In genomic region chr22:35403356-35403755, GRCh38 we compare ENCODE assay signal across 14 cellular contexts. TPM values are rescaled to one million over a fixed set of nuclear protein-coding genes. Genes with fewer than 3 reads are reported as not detected.
A peak's percentile ranks its signal among the peaks of the same experiment; 100 is the strongest.
DNase-seq lines count a peak whose midpoint lies in the region; ATAC-seq and TF ChIP-seq lines count a peak whose summit lies in the region.
"Had no signal": no experiment of that assay in that cellular context is flagged by ENCODE, and none has a peak within 500 bp of the region (broad histone marks: within the 10 kb centered on the region; RNA-seq: fewer than 3 reads in every experiment).

No MANE protein-coding gene starts in this region.

- peaks cover 37 to 86% (median 73%) of the 10 kb centered on the region in 10 experiments for H3K4me1 ChIP-seq in BLaER1 treated with 17β-estradiol and CSF1 and Interleukin-3, amounts not matched to agents 10 nM and 100 nM
- H3K4me1 ChIP-seq in GM23338 (ENCODE audit: insufficient read depth) = peaks cover 15% of the 10 kb centered on the region
- peaks cover 9 to 15% of the 10 kb centered on the region in 2 donors for H3K4me1 ChIP-seq in neuronal stem cell (ENCODE audit: control insufficient read depth in 2 of 2, insufficient read depth in 1 of 2, low read depth in 1 of 2, low read length in 2 of 2)
- peaks cover 23% of the 10 kb centered on the region for H3K4me1 ChIP-seq in body of pancreas
- peaks cover 6% of the 10 kb centered on the region for H3K4me1 ChIP-seq in foreskin keratinocyte
- peaks cover 8% of the 10 kb centered on the region for H3K4me1 ChIP-seq in hepatocyte (ENCODE audit: insufficient read depth)

- H3K14ac ChIP-seq in neuronal stem cell (ENCODE audit: low read length) = no peak overlapping the region

- peak overlapping the region in 9 of 11 experiments; percentile 2 to 99 (median 96); a peak in 11 of 22 replicates for H3K9ac ChIP-seq in BLaER1 treated with 17β-estradiol and CSF1 and Interleukin-3, amounts not matched to agents 10 nM and 100 nM
- no peak overlapping the region for H3K9ac ChIP-seq in SK-N-MC (ENCODE audit: insufficient read length)
- no peak overlapping the region for H3K9ac ChIP-seq in neuronal stem cell (ENCODE audit: low read depth, low read length, poor library complexity)

- H3K79me1 ChIP-seq in neuronal stem cell (ENCODE audit: low read depth, low read length) = peaks cover 4% of the 10 kb centered on the region

- no peak overlapping the region for H2AK5ac ChIP-seq in neuronal stem cell (ENCODE audit: low read depth, low read length)

- H3K27ac ChIP-seq in BLaER1 treated with 17β-estradiol and CSF1 and Interleukin-3, amounts not matched to agents 10 nM and 100 nM = peak overlapping the region in 5 of 11 experiments; percentile 9 to 98 (median 30); a peak in 8 of 22 replicates
- H3K27ac ChIP-seq in GM23338 (ENCODE audit: low read depth) (peak overlapping the region; percentile 47; the same call in 1 of the 2 replicates), SK-N-MC (0 out of 2 replicates have a peak overlapping the region, but pooled peaks have one; percentile 16), neuronal stem cell (replicated peaks; ENCODE audit: low read length) (no peak overlapping the region), body of pancreas (no peak overlapping the region), foreskin keratinocyte (no peak overlapping the region), hepatocyte (no peak overlapping the region)
- H3K27ac ChIP-seq: SJCRH30 had no signal

- peak overlapping the region; percentile 3 for H3K18ac ChIP-seq in neuronal stem cell (ENCODE audit: low read length)

- no peak overlapping the region for H2BK5ac ChIP-seq in neuronal stem cell (ENCODE audit: low read length)

- H3K4ac ChIP-seq in neuronal stem cell (ENCODE audit: low read length) = no peak overlapping the region

- no peak for TF ChIP-seq POLR2A in body of pancreas (IDR thresholded peaks at IDR 0.05)

- no peaks in the 10 kb centered on the region for H3K9me2 ChIP-seq in GM23338 (ENCODE audit: insufficient read depth)
- no peaks in the 10 kb centered on the region for H3K9me2 ChIP-seq in hepatocyte (replicated peaks; ENCODE audit: insufficient read depth)

- no peaks in the 10 kb centered on the region for H3K27me3 ChIP-seq in BLaER1 treated with 17β-estradiol and CSF1 and Interleukin-3, amounts not matched to agents 10 nM and 100 nM
- no peaks in the 10 kb centered on the region for H3K27me3 ChIP-seq in GM23338 (ENCODE audit: insufficient read depth)
- H3K27me3 ChIP-seq in neuronal stem cell (ENCODE audit: control insufficient read depth in 3 of 3, insufficient read depth in 3 of 3, low read depth in 1 of 3, low read length in 3 of 3) = no peaks in the 10 kb centered on the region
- no peaks in the 10 kb centered on the region for H3K27me3 ChIP-seq in body of pancreas
- no peaks in the 10 kb centered on the region for H3K27me3 ChIP-seq in foreskin keratinocyte
- H3K27me3 ChIP-seq in hepatocyte = no peaks in the 10 kb centered on the region
- H3K27me3 ChIP-seq: SJCRH30 had no signal

- no peak overlapping the region for H3K27ac Mint-ChIP-seq in GM23338
- H3K27ac Mint-ChIP-seq: CD4-positive, alpha-beta T cell; HFFc6 had no signal

- no peak for ATAC-seq in GM23338
- ATAC-seq in body of pancreas = no peak
- no peak for ATAC-seq in foreskin keratinocyte
- ATAC-seq: PC-3 had no signal

- H3K4me3 Mint-ChIP-seq in GM23338 = 0 out of 3 replicates have a peak overlapping the region, but pooled peaks have one; percentile 32
- H3K4me3 Mint-ChIP-seq: CD4-positive, alpha-beta T cell; HFFc6 had no signal

- intact Hi-C loops in body of pancreas (cut with DNase I) = no loop called here

- H2BK15ac ChIP-seq in neuronal stem cell (ENCODE audit: low read length) = no peak overlapping the region

- H3K79me2 ChIP-seq in GM23338 (replicated peaks; ENCODE audit: insufficient read depth) (peaks cover 48% of the 10 kb centered on the region), hepatocyte (peaks cover 12% of the 10 kb centered on the region)

- no peak overlapping the region for H4K91ac ChIP-seq in neuronal stem cell (ENCODE audit: low read depth, low read length, poor library complexity)

- peaks cover 26% of the 10 kb centered on the region for H3K27me3 Mint-ChIP-seq in GM23338 (ENCODE audit: insufficient read depth, low read depth, poor library complexity)
- H3K27me3 Mint-ChIP-seq: CD4-positive, alpha-beta T cell had no signal

- H3K9me3 ChIP-seq in BLaER1 treated with 17β-estradiol and CSF1 and Interleukin-3, amounts not matched to agents 10 nM and 100 nM (replicated peaks in 1 of 11) = no peaks in the 10 kb centered on the region
- no peaks in the 10 kb centered on the region for H3K9me3 ChIP-seq in SK-N-MC (ENCODE audit: low read depth, low read length)
- no peaks in the 10 kb centered on the region for H3K9me3 ChIP-seq in neuronal stem cell (replicated peaks in 1 of 2; ENCODE audit: control insufficient read depth in 2 of 2, insufficient read depth in 1 of 2, low read depth in 1 of 2, low read length in 2 of 2)
- H3K9me3 ChIP-seq in body of pancreas = no peaks in the 10 kb centered on the region
- no peaks in the 10 kb centered on the region for H3K9me3 ChIP-seq in hepatocyte (ENCODE audit: low read depth)
- H3K9me3 ChIP-seq: SJCRH30 had no signal

- peak overlapping the region in 2 of 10 experiments; percentile 89 to 90; a peak in 1 of 20 replicates for H3K4me3 ChIP-seq in BLaER1 treated with 17β-estradiol and CSF1 and Interleukin-3, amounts not matched to agents 10 nM and 100 nM
- H3K4me3 ChIP-seq in GM23338 = no peak overlapping the region
- no peak overlapping the region for H3K4me3 ChIP-seq in SK-N-MC
- no peak overlapping the region for H3K4me3 ChIP-seq in neuronal stem cell (ENCODE audit: low read length in 2 of 2)
- no peak overlapping the region for H3K4me3 ChIP-seq in body of pancreas
- H3K4me3 ChIP-seq in hepatocyte = no peak overlapping the region
- H3K4me3 ChIP-seq: SJCRH30 had no signal

- H2AFZ ChIP-seq in GM23338 (no peak overlapping the region), neuronal stem cell (ENCODE audit: low read length) (no peak overlapping the region), hepatocyte (no peak overlapping the region)

- no peaks in the 10 kb centered on the region for H3K9me3 Mint-ChIP-seq in GM23338
- H3K9me3 Mint-ChIP-seq: CD4-positive, alpha-beta T cell; HFFc6 had no signal

- H2BK12ac ChIP-seq in neuronal stem cell (ENCODE audit: low read length) = no peak overlapping the region

- H3K36me3 ChIP-seq in BLaER1 treated with 17β-estradiol and CSF1 and Interleukin-3, amounts not matched to agents 10 nM and 100 nM = peaks cover 12 to 76% (median 73%) of the 10 kb centered on the region in 11 experiments; a peak in 21 of 22 replicates
- H3K36me3 ChIP-seq in GM23338 (ENCODE audit: insufficient read depth) (peaks cover 70% of the 10 kb centered on the region), SK-N-MC (ENCODE audit: insufficient read depth, low read length) (peaks cover 69% of the 10 kb centered on the region), neuronal stem cell (replicated peaks in 1 of 2; ENCODE audit: control insufficient read depth in 2 of 2, insufficient read depth in 2 of 2, low read length in 2 of 2) (peaks cover 44 to 75% of the 10 kb centered on the region in 2 donors), body of pancreas (replicated peaks in 1 of 2; ENCODE audit: insufficient read depth in 1 of 2, low read depth in 2 of 2) (peaks cover 0 to 2% of the 10 kb centered on the region in 2 donors), hepatocyte (replicated peaks; ENCODE audit: insufficient read depth, low read depth) (no peaks in the 10 kb centered on the region)

- H2BK120ac ChIP-seq in neuronal stem cell (ENCODE audit: low read depth, low read length) = no peak overlapping the region

- 0 out of 2 replicates have a peak, but pooled peaks cover 4% of the 10 kb centered on the region for H3F3A ChIP-seq in GM23338 (replicated peaks; ENCODE audit: low read depth)

- H3K36me3 Mint-ChIP-seq in GM23338 (ENCODE audit: low read depth) = peaks cover 88% of the 10 kb centered on the region

- DNase-seq in GM23338 (ENCODE audit: low spot score) = no peak
- no peak for DNase-seq in SK-N-MC (ENCODE audit: low read depth, low spot score)
- no peak for DNase-seq in neuronal stem cell (ENCODE audit: low spot score)
- DNase-seq in body of pancreas = no peak
- no peak for DNase-seq in foreskin keratinocyte
- DNase-seq in hepatocyte (ENCODE audit: low spot score) = no peak
- DNase-seq: CD4-positive, alpha-beta T cell; HFFc6; Kasumi-1; NCI-H187; NCI-H526 treated with DMSO at 0.1 percent for 48 hours; PC-3; SJCRH30 had no signal

- peak overlapping the region in 10 of 11 experiments; percentile 2 to 98 (median 94); a peak in 15 of 22 replicates for H3K4me2 ChIP-seq in BLaER1 treated with 17β-estradiol and CSF1 and Interleukin-3, amounts not matched to agents 10 nM and 100 nM
- no peak overlapping the region; the same call in 1 of the 2 replicates for H3K4me2 ChIP-seq in GM23338
- H3K4me2 ChIP-seq in neuronal stem cell (ENCODE audit: insufficient read depth, low read length, poor library complexity, severe bottlenecking) = no peak overlapping the region
- H3K4me2 ChIP-seq in hepatocyte = no peak overlapping the region

- TF ChIP-seq CTCF in GM23338 (conservative IDR thresholded peaks at IDR 0.05; ENCODE audit: low read depth in 2 of 2) (no peak), body of pancreas (IDR thresholded peaks at IDR 0.05) (no peak), foreskin keratinocyte (conservative IDR thresholded peaks at IDR 0.05) (no peak), hepatocyte (IDR thresholded peaks at IDR 0.05; ENCODE audit: poor library complexity) (no peak)

- peaks cover 29% of the 10 kb centered on the region for H3K4me1 Mint-ChIP-seq in GM23338

- H4K8ac ChIP-seq in neuronal stem cell (ENCODE audit: low read depth, low read length) = no peak overlapping the region

- H4K20me1 ChIP-seq in BLaER1 treated with 17β-estradiol and CSF1 and Interleukin-3, amounts not matched to agents 10 nM and 100 nM = no peaks in the 10 kb centered on the region
- H4K20me1 ChIP-seq in GM23338 (replicated peaks; ENCODE audit: insufficient read depth) (peaks cover 12% of the 10 kb centered on the region), hepatocyte (ENCODE audit: insufficient read depth, poor library complexity, severe bottlenecking) (no peaks in the 10 kb centered on the region)

- peak overlapping the region; percentile 11 for H3K23ac ChIP-seq in neuronal stem cell (ENCODE audit: low read depth, low read length, poor library complexity)

- no CpG with 5 or more reads among the region's 7 CpGs for WGBS in neuronal stem cell (ENCODE audit: extremely low coverage in 2 of 2, insufficient read length in 2 of 2, insufficient replicate concordance in 1 of 2), 2 donors
- WGBS in body of pancreas, 2 donors = 57 to 82% methylated on average over 4 to 7 of the region's 7 CpGs
- 80% methylated on average over 7 of the region's 7 CpGs for WGBS in hepatocyte (ENCODE audit: low lambda C conversion rate, missing lambda C conversion rate)

RNA-seq across cellular contexts. Expression of gene MCM5, which starts 3.4 kb away (rescaled TPM):
- 287 and 325 TPM in 2 replicates for total RNA-seq in GM23338 (2014; rRNA removed; shearing (Covaris generic))
- polyA plus RNA-seq in GM23338 (2016; fragmentation: Nextera tagmentation; extraction: Ambion mirVana) (282 and 288 TPM in 2 replicates), foreskin keratinocyte (106 and 111 TPM in 2 replicates), hepatocyte (21.7 and 24.4 TPM in 2 replicates)
- polyA plus RNA-seq in neuronal stem cell (2013, experiment 1 of 2) = 43.8 TPM
- polyA plus RNA-seq in neuronal stem cell (2013, experiment 2 of 2) = 41.6 TPM
- total RNA-seq in body of pancreas (1 to 10 TPM; 7.9 to 9.3 TPM), foreskin keratinocyte (91.0 and 94.1 TPM in 2 replicates), hepatocyte (16.0 and 36.1 TPM in 2 replicates)

RNA-seq across cellular contexts. Expression of gene HMOX1, which starts 22.5 kb away (rescaled TPM):
- 19.3 and 22.6 TPM in 2 replicates for total RNA-seq in GM23338 (2014; rRNA removed; shearing (Covaris generic))
- 10.9 and 12.1 TPM in 2 replicates for polyA plus RNA-seq in GM23338 (2016; fragmentation: Nextera tagmentation; extraction: Ambion mirVana)
- polyA plus RNA-seq in neuronal stem cell (2013, experiment 1 of 2) = 5.1 TPM
- polyA plus RNA-seq in neuronal stem cell (2013, experiment 2 of 2) = 5.5 TPM
- total RNA-seq in body of pancreas = 10 to 100 TPM in 1 of 2 donors, 1 to 10 TPM in 1; 9.3 to 32.0 TPM
- 1.2 and 3.1 TPM in 2 replicates for total RNA-seq in foreskin keratinocyte
- polyA plus RNA-seq in foreskin keratinocyte = 1.7 and 3.8 TPM in 2 replicates
- total RNA-seq in hepatocyte = 34.8 and 43.8 TPM in 2 replicates
- polyA plus RNA-seq in hepatocyte = 51.0 and 58.6 TPM in 2 replicates

Comparison
In these comparisons a context has a peak if more than half of its experiments do, and no peak if none do; other contexts are left out.
1. H3K27ac ChIP-seq: peak in GM23338 (single experiment) and SK-N-MC (single experiment); none in neuronal stem cell (single experiment), body of pancreas (0 of 4), foreskin keratinocyte (single experiment) and hepatocyte (single experiment).
2. H3K4me2 ChIP-seq: peak in BLaER1 treated with 17β-estradiol and CSF1 and Interleukin-3, amounts not matched to agents 10 nM and 100 nM (10 of 11); none in GM23338 (single experiment), neuronal stem cell (single experiment) and hepatocyte (single experiment).
3. H3K9ac ChIP-seq: peak in BLaER1 treated with 17β-estradiol and CSF1 and Interleukin-3, amounts not matched to agents 10 nM and 100 nM (9 of 11); none in SK-N-MC (single experiment) and neuronal stem cell (single experiment).